Comparison of ENCODE assay signal across 9 cellular contexts in the genomic region with DNA sequence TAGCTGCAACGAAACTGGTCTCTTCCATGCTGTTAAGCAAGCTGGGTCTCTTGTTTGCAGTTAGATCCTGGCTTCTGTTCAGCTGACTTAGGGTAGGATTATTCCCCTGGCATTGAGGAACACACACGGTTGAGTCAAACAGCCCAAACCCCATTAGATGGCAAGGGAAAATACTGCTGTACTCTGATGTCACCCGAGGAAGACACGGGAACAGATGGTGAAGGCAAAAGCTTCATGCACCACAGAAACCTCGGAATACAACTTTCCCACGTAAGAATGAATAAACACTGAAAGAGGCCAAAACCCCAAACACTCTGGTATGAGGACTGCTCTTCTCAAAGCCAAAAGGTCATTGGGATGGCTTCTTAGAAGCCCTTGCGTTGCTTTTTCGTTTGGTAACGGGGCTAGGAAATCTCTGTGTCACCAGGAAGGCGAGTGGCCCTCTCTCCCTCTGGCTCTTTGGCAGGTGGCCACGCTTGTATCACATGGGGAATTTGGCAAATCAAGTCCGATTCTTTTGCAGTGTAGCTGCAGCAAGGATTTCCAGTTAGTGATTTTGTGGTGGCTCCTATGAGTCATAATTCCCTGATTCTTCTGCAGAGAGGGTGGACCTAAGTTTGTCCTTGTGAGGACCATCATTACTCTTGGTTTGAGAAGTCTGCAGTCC. TPM values are rescaled to one million over a fixed set of nuclear protein-coding genes. Genes with fewer than 3 reads are reported as not detected.
DNase-seq lines count a peak whose midpoint lies in the region; ATAC-seq, FAIRE-seq and TF ChIP-seq lines count a peak whose summit lies in the region.
"Had no signal": no experiment of that assay in that cellular context is flagged by ENCODE, and none has a peak within 500 bp of the region (broad histone marks: within the 10 kb centered on the region; RNA-seq: fewer than 3 reads in every experiment).

No MANE protein-coding gene starts in this region.

- no peak for TF ChIP-seq CTCF in brain microvascular endothelial cell (IDR thresholded peaks at IDR 0.05; ENCODE audit: low read depth, low read length, missing control alignments)
- no peak for TF ChIP-seq CTCF in kidney (IDR thresholded peaks at IDR 0.05; ENCODE audit: borderline replicate concordance, extremely low read depth, insufficient read depth)
- TF ChIP-seq CTCF in suprapubic skin (IDR thresholded peaks at IDR 0.05): no peak

- H3K36me3 Mint-ChIP-seq in activated CD8-positive, alpha-beta memory T cell treated with anti-CD3 and anti-CD28 coated beads, Interleukin-2, amount 10 ng/mL, durations not matched to agents 7 days and 5 days: peaks cover 6% of the 10 kb centered on the region

- peak overlapping the region; percentile 61 for H3K27ac Mint-ChIP-seq in activated CD8-positive, alpha-beta memory T cell treated with anti-CD3 and anti-CD28 coated beads, Interleukin-2, amount 10 ng/mL, durations not matched to agents 7 days and 5 days

- intact Hi-C loops in kidney (cut with DNase I): no loop called here

- H3K4me1 Mint-ChIP-seq in activated CD8-positive, alpha-beta memory T cell treated with anti-CD3 and anti-CD28 coated beads, Interleukin-2, amount 10 ng/mL, durations not matched to agents 7 days and 5 days: peaks cover 75% of the 10 kb centered on the region

- TF ChIP-seq EP300 in suprapubic skin (IDR thresholded peaks at IDR 0.05): no peak

- H3K27me3 Mint-ChIP-seq in activated CD8-positive, alpha-beta memory T cell treated with anti-CD3 and anti-CD28 coated beads, Interleukin-2, amount 10 ng/mL, durations not matched to agents 7 days and 5 days: no peaks in the 10 kb centered on the region

- TF ChIP-seq POLR2A in suprapubic skin (IDR thresholded peaks at IDR 0.05): no peak

- no peaks in the 10 kb centered on the region for H3K9me3 Mint-ChIP-seq in activated CD8-positive, alpha-beta memory T cell treated with anti-CD3 and anti-CD28 coated beads, Interleukin-2, amount 10 ng/mL, durations not matched to agents 7 days and 5 days (ENCODE audit: low read depth)

- FAIRE-seq in kidney (lab: Jason Lieb, UNC): no peak
- FAIRE-seq: G401.6 had no signal

- H3K4me3 Mint-ChIP-seq in activated CD8-positive, alpha-beta memory T cell treated with anti-CD3 and anti-CD28 coated beads, Interleukin-2, amount 10 ng/mL, durations not matched to agents 7 days and 5 days: peak overlapping the region; percentile 61

- CTCF ChIA-PET in activated CD8-positive, alpha-beta memory T cell treated with anti-CD3 and anti-CD28 coated beads, Interleukin-2, amount 10 ng/mL, durations not matched to agents 7 days and 5 days (lab: Charles Lee): interaction anchor here (1.0 to 1.6 kb wide), 2 partner anchors 9 to 89 kb away, joined by 3 to 7 read pairs; no protein-coding TSS in a partner anchor

- ATAC-seq in activated CD8-positive, alpha-beta memory T cell treated with anti-CD3 and anti-CD28 coated beads, Interleukin-2, amount 10 ng/mL, durations not matched to agents 7 days and 5 days: no peak
- ATAC-seq in HG03280 (IDR thresholded peaks at IDR 0.05; ENCODE audit: unreplicated experiment): no peak

- H3K4me1 ChIP-seq in kidney (ENCODE audit: control insufficient read depth in 1 of 2, insufficient read depth in 1 of 2, low read depth in 1 of 2, low read length in 2 of 2) (no peaks in the 10 kb centered on the region), suprapubic skin (peaks cover 40% of the 10 kb centered on the region)

- 13% methylated on average over 11 of the region's 12 CpGs for WGBS in suprapubic skin

- in situ Hi-C loops in brain microvascular endothelial cell (cut with HindIII; ENCODE audit: low pct_ligation_motif_present, low sequenced_read_pairs): no loop called here

- no peak overlapping the region for H3K9ac ChIP-seq in kidney (ENCODE audit: low read length in 2 of 2)

- H3K9me3 ChIP-seq in kidney (ENCODE audit: control insufficient read depth in 1 of 2, low read length in 2 of 2) (no peaks in the 10 kb centered on the region), suprapubic skin (no peaks in the 10 kb centered on the region)

- H3K27me3 ChIP-seq in brain microvascular endothelial cell (replicated peaks): no peaks in the 10 kb centered on the region
- H3K27me3 ChIP-seq in suprapubic skin: no peaks in the 10 kb centered on the region

- no peaks in the 10 kb centered on the region for H3K36me3 ChIP-seq in brain microvascular endothelial cell (replicated peaks)
- no peaks in the 10 kb centered on the region for H3K36me3 ChIP-seq in kidney (ENCODE audit: control insufficient read depth in 1 of 2, insufficient read depth in 2 of 2, low read length in 2 of 2)
- no peaks in the 10 kb centered on the region for H3K36me3 ChIP-seq in suprapubic skin

- peak overlapping the region; percentile 3 for H3K4me3 ChIP-seq in brain microvascular endothelial cell (ENCODE audit: low read depth, low read length)
- no peak overlapping the region for H3K4me3 ChIP-seq in kidney (ENCODE audit: low read length in 2 of 2)
- H3K4me3 ChIP-seq in suprapubic skin: peak overlapping the region; percentile 31

- H3K27ac ChIP-seq in brain microvascular endothelial cell (no peak overlapping the region), kidney (ENCODE audit: low read depth in 2 of 2, low read length in 2 of 2) (no peak overlapping the region), suprapubic skin (peak overlapping the region; percentile 79)

- no peak for DNase-seq in activated CD8-positive, alpha-beta memory T cell treated with anti-CD3 and anti-CD28 coated beads, Interleukin-2, amount 10 ng/mL, durations not matched to agents 7 days and 5 days
- DNase-seq in activated CD8-positive, alpha-beta memory T cell treated with anti-CD3 and anti-CD28 coated beads, Interleukin-2, amount 50 U/mL, for 4 hours: no peak
- peak; percentile 92 for DNase-seq in NCI-H1694 (lab: John Stamatoyannopoulos, UW)
- DNase-seq in brain microvascular endothelial cell: peak; percentile 89
- DNase-seq in kidney: peak; percentile 94
- DNase-seq in suprapubic skin (ENCODE audit: low spot score in 2 of 2): peak; percentile 94 to 95
- DNase-seq in GF-D8 (lab: John Stamatoyannopoulos, UW): no peak

RNA-seq across cellular contexts. Expression of a gene that starts 16.7 kb away (rescaled TPM):
- 100 to 1,000 TPM in 1 of 2 experiments, 10 to 100 TPM in 1; 64.9 to 131 TPM for total RNA-seq in activated CD8-positive, alpha-beta memory T cell treated with anti-CD3 and anti-CD28 coated beads, Interleukin-2, amount 10 ng/mL, durations not matched to agents 7 days and 5 days
- total RNA-seq in kidney: 30.3 TPM
- 4.6 TPM for polyA plus RNA-seq in kidney (ENCODE audit: insufficient read depth, low read depth, low replicate concordance)
- 100 to 1,000 TPM in 1 of 4 donors, 10 to 100 TPM in 3; 40.1 to 118 (median 68.8) TPM for total RNA-seq in suprapubic skin

Comparison
In these comparisons a context has a peak if more than half of its experiments do, and no peak if none do; other contexts are left out.
1. DNase-seq: peak in NCI-H1694 (single experiment), brain microvascular endothelial cell (single experiment), kidney (single experiment) and suprapubic skin (2 of 2); none in activated CD8-positive, alpha-beta memory T cell treated with anti-CD3 and anti-CD28 coated beads, Interleukin-2, amount 10 ng/mL, durations not matched to agents 7 days and 5 days (single experiment), activated CD8-positive, alpha-beta memory T cell treated with anti-CD3 and anti-CD28 coated beads, Interleukin-2, amount 50 U/mL, for 4 hours (single experiment) and GF-D8 (single experiment).
2. H3K4me3 ChIP-seq: peak in brain microvascular endothelial cell (single experiment) and suprapubic skin (single experiment); none in kidney (0 of 2).